In genomic region chr11:95398437-95399112, GRCh38 we compare ENCODE assay signal across 20 cellular contexts.
DNase-seq lines count a peak whose midpoint lies in the region; FAIRE-seq and TF ChIP-seq lines count a peak whose summit lies in the region.
"Had no signal": no experiment of that assay in that cellular context is flagged by ENCODE, and none has a peak within 500 bp of the region (broad histone marks: within the 10 kb centered on the region; RNA-seq: fewer than 3 reads in every experiment).

No MANE protein-coding gene starts in this region.

- TF ChIP-seq POLR2A in GM12892 (IDR thresholded peaks at IDR 0.05; ENCODE audit: low read depth, low read length) (no peak), spleen (IDR thresholded peaks at IDR 0.05) (no peak)

- TF ChIP-seq CTCF in VCaP (conservative IDR thresholded peaks at IDR 0.05) (no peak), GM10248 (IDR thresholded peaks at IDR 0.05; ENCODE audit: control extremely low read depth, extremely low read depth, low read depth, missing control alignments) (no peak), spleen (IDR thresholded peaks at IDR 0.05 in 8 of 11, conservative IDR thresholded peaks at IDR 0.05 in 3 of 11) (no peak)

- H3K9me3 ChIP-seq in spleen: peaks cover 0 to 16% (median 4%) of the 10 kb centered on the region in 8 donors

- H3K27me3 ChIP-seq in spleen (replicated peaks in 1 of 7): no peaks in the 10 kb centered on the region
- H3K27me3 ChIP-seq: gastroesophageal sphincter had no signal

- H3K36me3 ChIP-seq in spleen: no peaks in the 10 kb centered on the region
- H3K36me3 ChIP-seq: gastroesophageal sphincter had no signal

- no peak overlapping the region for H3K4me3 ChIP-seq in spleen
- H3K4me3 ChIP-seq: coronary artery, gastroesophageal sphincter, skin epidermis had no signal

- FAIRE-seq in GM12892 (lab: Jason Lieb, UNC): peak; percentile 51
- FAIRE-seq: astrocyte, D721Med, RCC 7860 had no signal

- DNase-seq in GM12892 (ENCODE audit: insufficient read length): no peak
- peak; percentile 76 for DNase-seq in NCI-H460 (ENCODE audit: extremely low read depth, low read depth)
- DNase-seq in islet precursor cell: peak; percentile 64
- no peak for DNase-seq in NCI-H1436 treated with DMSO at 0.1 percent for 48 hours (lab: John Stamatoyannopoulos, UW)
- no peak for DNase-seq in GM10248 (ENCODE audit: extremely low spot score)
- DNase-seq in spleen: no peak
- DNase-seq: activated CD4-positive, alpha-beta memory T cell treated with anti-CD3 and anti-CD28 coated beads for 36 hours; activated naive CD4-positive, alpha-beta T cell treated with anti-CD3 and anti-CD28 coated beads for 36 hours; left cardiac atrium; midbrain; NCI-H1092; NCI-H774; stimulated activated CD8-positive, alpha-beta memory T cell treated with anti-CD3 and anti-CD28 coated beads, Interleukin-4, amount 100 ng/mL, for 48 hours had no signal

- 93 to 100% (median 97%) methylated on average over 3 of the region's 3 CpGs for WGBS in spleen, 5 donors

- POLR2A ChIA-PET in GM10248 (lab: Yijun Ruan, JAX): no interaction called here

- intact Hi-C loops in spleen (cut with DNase I; ENCODE audit: low total_unique reads): no loop called here

- H3K27ac ChIP-seq in VCaP (peak overlapping the region; percentile 10; the same call in 1 of the 2 replicates), spleen (no peak overlapping the region)
- H3K27ac ChIP-seq: coronary artery, gastroesophageal sphincter, skin epidermis had no signal

- no peaks in the 10 kb centered on the region for H3K4me1 ChIP-seq in spleen
- H3K4me1 ChIP-seq: gastroesophageal sphincter had no signal

- CTCF ChIA-PET in GM10248 (lab: Yijun Ruan, JAX): no interaction called here

Comparison
In these comparisons a context has a peak if more than half of its experiments do, and no peak if none do; other contexts are left out.
1. DNase-seq: peak in NCI-H460 (single experiment) and islet precursor cell (single experiment); none in GM12892 (single experiment), NCI-H1436 treated with DMSO at 0.1 percent for 48 hours (single experiment), GM10248 (single experiment) and spleen (single experiment).